ENCODE assay signal across 14 cellular contexts in the genomic region with DNA sequence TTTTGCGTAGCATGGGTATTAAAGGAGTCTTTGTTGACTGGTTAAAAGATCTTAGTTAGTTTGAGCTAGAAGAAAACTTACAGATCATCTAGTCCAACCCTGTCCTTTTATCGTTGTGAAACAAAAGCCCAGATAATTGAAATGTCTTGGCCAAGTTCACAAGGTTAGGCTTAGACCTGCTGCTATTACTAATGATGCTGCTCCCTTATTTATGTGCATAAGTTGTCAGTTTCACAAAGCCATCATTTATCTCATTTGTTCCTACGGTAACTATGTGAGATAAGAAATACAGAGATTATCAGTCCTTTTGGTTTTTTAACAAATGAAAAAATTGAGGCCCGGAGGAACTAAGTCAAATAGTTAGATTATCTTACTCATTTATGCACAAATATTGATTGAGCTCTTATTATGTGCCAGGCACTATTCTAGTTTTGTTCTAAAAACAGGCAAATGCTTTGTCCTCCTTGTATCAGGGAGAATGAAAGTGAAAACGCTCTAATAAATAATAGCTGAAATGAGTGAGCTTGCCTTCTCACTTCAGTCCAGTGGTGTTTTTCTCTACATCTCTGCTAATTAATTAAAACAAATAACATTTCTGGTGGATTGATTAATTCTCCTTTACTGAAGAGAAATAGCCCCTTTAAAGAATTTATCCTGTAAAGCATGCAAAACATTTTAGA. TPM values are rescaled to one million over a fixed set of nuclear protein-coding genes. Genes with fewer than 3 reads are reported as not detected.
DNase-seq lines count a peak whose midpoint lies in the region; ATAC-seq, FAIRE-seq and TF ChIP-seq lines count a peak whose summit lies in the region.
"Had no signal": no experiment of that assay in that cellular context is flagged by ENCODE, and none has a peak within 500 bp of the region (broad histone marks: within the 10 kb centered on the region; RNA-seq: fewer than 3 reads in every experiment).

No MANE protein-coding gene starts in this region.

- H3K9me2 ChIP-seq in Loucy (replicated peaks; ENCODE audit: low read depth, low read length), result no peaks in the 10 kb centered on the region

- H3K27ac ChIP-seq in adrenal gland (peak overlapping the region; percentile 8 to 76 (median 59)), left lung (peak overlapping the region; percentile 70 to 71), stomach (peak overlapping the region in 4 of 5 donors; percentile 16 to 65 (median 59))
- H3K27ac ChIP-seq: colonic mucosa, foreskin keratinocyte, SK-N-MC had no signal

- H2AFZ ChIP-seq in Loucy (ENCODE audit: low read length), result peak overlapping the region; percentile 10; the same call in 1 of the 2 replicates

- no peaks in the 10 kb centered on the region for H3K27me3 ChIP-seq in Loucy (ENCODE audit: insufficient read depth, low read length, poor library complexity, severe bottlenecking)
- H3K27me3 ChIP-seq in adrenal gland, result no peaks in the 10 kb centered on the region
- no peaks in the 10 kb centered on the region for H3K27me3 ChIP-seq in left lung
- H3K27me3 ChIP-seq in stomach, result no peaks in the 10 kb centered on the region
- H3K27me3 ChIP-seq in H7 (ENCODE audit: control insufficient read depth, insufficient read depth, low read length), result no peaks in the 10 kb centered on the region
- H3K27me3 ChIP-seq: colonic mucosa, foreskin keratinocyte had no signal

- no peaks in the 10 kb centered on the region for H3K36me3 ChIP-seq in Loucy (ENCODE audit: insufficient read depth, low read length)
- no peaks in the 10 kb centered on the region for H3K36me3 ChIP-seq in adrenal gland (replicated peaks in 1 of 2)
- H3K36me3 ChIP-seq in left lung, result no peaks in the 10 kb centered on the region
- H3K36me3 ChIP-seq in stomach, result no peaks in the 10 kb centered on the region
- H3K36me3 ChIP-seq in H7 (replicated peaks; ENCODE audit: control insufficient read depth, insufficient read depth, low read length), result no peaks in the 10 kb centered on the region
- H3K36me3 ChIP-seq: colonic mucosa had no signal

- DNase-seq in adrenal gland, result no peak
- DNase-seq in left lung, result no peak
- DNase-seq in stomach, result no peak
- DNase-seq in D721Med (ENCODE audit: insufficient read length, low spot score), result no peak
- DNase-seq in NCI-H446 (lab: John Stamatoyannopoulos, UW), result no peak
- DNase-seq in putamen (ENCODE audit: low spot score), result no peak
- no peak for DNase-seq in H7
- DNase-seq: activated CD4-positive, alpha-beta T cell treated with anti-CD3 and anti-CD28 coated beads for 1 hour; activated naive CD4-positive, alpha-beta T cell; colonic mucosa; foreskin keratinocyte; NCI-H2107 had no signal

- intact Hi-C loops in adrenal gland (cut with DNase I), result no loop called here
- intact Hi-C loops in left lung (cut with DNase I), result no loop called here
- intact Hi-C loops in stomach (cut with DNase I; ENCODE audit: low total_unique reads), result no loop called here

- TF ChIP-seq CTCF in Loucy (conservative IDR thresholded peaks at IDR 0.05; ENCODE audit: low read length) (no peak), adrenal gland (IDR thresholded peaks at IDR 0.05) (no peak), left lung (IDR thresholded peaks at IDR 0.05) (no peak), stomach (IDR thresholded peaks at IDR 0.05) (no peak), D721Med (IDR thresholded peaks at IDR 0.05; ENCODE audit: insufficient read depth, missing control alignments) (no peak)

- no peaks in the 10 kb centered on the region for H3F3A ChIP-seq in Loucy (ENCODE audit: low read depth)

- no peaks in the 10 kb centered on the region for H4K20me1 ChIP-seq in Loucy (ENCODE audit: insufficient read depth, low read length, poor library complexity, severe bottlenecking)

- no peak for FAIRE-seq in D721Med (lab: Jason Lieb, UNC)

- WGBS in adrenal gland, 4 donors, result 28 to 40% (median 37%) methylated on average over 5 of the region's 5 CpGs
- 18 to 39% (median 31%) methylated on average over 5 of the region's 5 CpGs for WGBS in stomach, 5 donors

- peak overlapping the region; percentile 2 for H3K4me2 ChIP-seq in Loucy (ENCODE audit: low read depth, low read length, poor library complexity, severe bottlenecking)

- TF ChIP-seq EP300 in stomach (IDR thresholded peaks at IDR 0.05), result no peak

- no peak for ATAC-seq in left lung
- ATAC-seq: foreskin keratinocyte had no signal

- no peak overlapping the region for H3K9ac ChIP-seq in Loucy (ENCODE audit: low read depth, low read length, poor library complexity, severe bottlenecking)

- H3K4me1 ChIP-seq in Loucy (ENCODE audit: insufficient read depth, low read length, poor library complexity, severe bottlenecking), result peaks cover 17% of the 10 kb centered on the region
- peaks cover 16 to 37% of the 10 kb centered on the region in 2 donors for H3K4me1 ChIP-seq in adrenal gland (replicated peaks in 1 of 2)
- peaks cover 0 to 17% of the 10 kb centered on the region in 2 donors for H3K4me1 ChIP-seq in left lung
- peaks cover 10 to 33% (median 22%) of the 10 kb centered on the region in 4 donors for H3K4me1 ChIP-seq in stomach
- H3K4me1 ChIP-seq: colonic mucosa had no signal

- H3K9me3 ChIP-seq in Loucy (ENCODE audit: insufficient read depth, low read depth, low read length), result peaks cover 5% of the 10 kb centered on the region; the same call in 1 of the 2 replicates
- no peaks in the 10 kb centered on the region for H3K9me3 ChIP-seq in adrenal gland (replicated peaks in 1 of 3)
- H3K9me3 ChIP-seq in left lung, result peaks cover 0 to 14% of the 10 kb centered on the region in 2 donors
- peaks cover 0 to 8% (median 4%) of the 10 kb centered on the region in 4 donors for H3K9me3 ChIP-seq in stomach
- H3K9me3 ChIP-seq: colonic mucosa had no signal

- H3K79me2 ChIP-seq in Loucy (ENCODE audit: insufficient read depth, low read length), result no peaks in the 10 kb centered on the region

- H3K4me3 ChIP-seq in Loucy (ENCODE audit: low read length, poor library complexity, severe bottlenecking) (no peak overlapping the region), adrenal gland (no peak overlapping the region), left lung (no peak overlapping the region), stomach (no peak overlapping the region), H7 (ENCODE audit: insufficient read depth, low read depth, low read length) (no peak overlapping the region)
- H3K4me3 ChIP-seq: colonic mucosa, SK-N-MC had no signal

- TF ChIP-seq POLR2A in adrenal gland (IDR thresholded peaks at IDR 0.05), result no peak
- no peak for TF ChIP-seq POLR2A in stomach (IDR thresholded peaks at IDR 0.05)

RNA-seq across cellular contexts. Expression of gene TPRG1, which starts 49.1 kb away (rescaled TPM):
- total RNA-seq in adrenal gland (1 to 10 TPM; 2.6 to 9.4 (median 3.9) TPM), left lung (10 to 100 TPM in 1 of 2 donors, 1 to 10 TPM in 1; 5.0 to 12.8 TPM), stomach (1 to 10 TPM; 1.2 to 9.0 (median 3.6) TPM)
- polyA plus RNA-seq in adrenal gland (1 to 10 TPM; 2.6 to 8.7 (median 5.1) TPM), stomach (10 to 100 TPM in 2 of 3 donors, 1 to 10 TPM in 1; 1.4 to 20.9 (median 12.8) TPM)
- 0.35 and 1.4 TPM in 2 replicates for total RNA-seq in H7 (2014; rRNA removed; shearing (Covaris generic))
